ENCODE assay signal across 27 cellular contexts in genomic region chr12:4137441-4137840, GRCh38.
A peak's percentile ranks its signal among the peaks of the same experiment; 100 is the strongest.
DNase-seq lines count a peak whose midpoint lies in the region; ATAC-seq and TF ChIP-seq lines count a peak whose summit lies in the region.
"Had no signal": no experiment of that assay in that cellular context is flagged by ENCODE, and none has a peak within 500 bp of the region (broad histone marks: within the 10 kb centered on the region; RNA-seq: fewer than 3 reads in every experiment).

No MANE protein-coding gene starts in this region.

- H3K27ac Mint-ChIP-seq in activated CD4-positive, alpha-beta T cell treated with anti-CD3 and anti-CD28 coated beads for 36 hours, result peak overlapping the region; percentile 94
- H3K27ac Mint-ChIP-seq in WTC11, result 0 out of 2 replicates have a peak overlapping the region, but pooled peaks have one; percentile 4
- H3K27ac Mint-ChIP-seq in nephron, result peak overlapping the region; percentile 48 to 97 (median 90)

- no peaks in the 10 kb centered on the region for H3K79me2 ChIP-seq in OCI-LY7 (ENCODE audit: insufficient read depth, low read depth, low read length)

- H2AFZ ChIP-seq in OCI-LY7 (ENCODE audit: low read length), result no peak overlapping the region

- no peaks in the 10 kb centered on the region for H3K36me3 ChIP-seq in BLaER1 treated with 17β-estradiol and CSF1 and Interleukin-3, amounts not matched to agents 10 nM and 100 nM
- no peaks in the 10 kb centered on the region for H3K36me3 ChIP-seq in psoas muscle (ENCODE audit: insufficient read depth in 1 of 2, low read depth in 1 of 2)
- H3K36me3 ChIP-seq in OCI-LY7 (ENCODE audit: insufficient read depth, low read length), result no peaks in the 10 kb centered on the region
- H3K36me3 ChIP-seq: ascending aorta, cardiac muscle cell, colonic mucosa, esophagus muscularis mucosa, heart left ventricle, upper lobe of right lung had no signal

- no peak for DNase-seq in activated CD4-positive, alpha-beta T cell treated with anti-CD3 and anti-CD28 coated beads for 36 hours
- no peak for DNase-seq in activated CD4-positive, alpha-beta T cell treated with anti-CD3 and anti-CD28 coated beads for 1 hour
- DNase-seq in WTC11 (ENCODE audit: low spot score) (no peak), psoas muscle (no peak), OCI-LY7 (ENCODE audit: low spot score) (no peak)
- DNase-seq: activated naive CD4-positive, alpha-beta T cell; activated T-cell treated with anti-CD3 and anti-CD28 coated beads, Interleukin-2, amount 50 U/mL, for 1 hour; CD8-positive, alpha-beta memory T cell; colonic mucosa; foreskin keratinocyte; heart left ventricle; IMR-90; kidney; NCI-H446 treated with DMSO at 0.1 percent for 48 hours; NK-92 treated with Interleukin-12 subunit alpha and Interleukin-12 subunit beta, amount 100 ng/mL, for 24 hours; SHP77 treated with DMSO at 0.1 percent for 48 hours; stimulated activated CD4-positive, alpha-beta T cell treated with anti-CD3 and anti-CD28 coated beads, Interleukin-4, amount 100 ng/mL, for 24 hours; upper lobe of right lung had no signal

- no peaks in the 10 kb centered on the region for H3K27me3 Mint-ChIP-seq in activated CD4-positive, alpha-beta T cell treated with anti-CD3 and anti-CD28 coated beads for 36 hours
- H3K27me3 Mint-ChIP-seq in WTC11 (ENCODE audit: low read depth), result no peaks in the 10 kb centered on the region
- H3K27me3 Mint-ChIP-seq in nephron (ENCODE audit: low read depth), result peaks cover 12% of the 10 kb centered on the region
- H3K27me3 Mint-ChIP-seq: CD8-positive, alpha-beta memory T cell had no signal

- peaks cover 2% of the 10 kb centered on the region for H3K9me3 Mint-ChIP-seq in activated CD4-positive, alpha-beta T cell treated with anti-CD3 and anti-CD28 coated beads for 36 hours (ENCODE audit: low read depth)
- H3K9me3 Mint-ChIP-seq in WTC11, result no peaks in the 10 kb centered on the region
- no peaks in the 10 kb centered on the region for H3K9me3 Mint-ChIP-seq in nephron
- H3K9me3 Mint-ChIP-seq: CD8-positive, alpha-beta memory T cell; stimulated activated effector memory CD8-positive, alpha-beta T cell treated with anti-CD3 and anti-CD28 coated beads, Interleukin-12 subunit alpha, Interleukin-12 subunit beta, amount 100 ng/mL, for 72 hours had no signal

- no TSS peak for BruUV-seq in OCI-LY7 (replicated peaks; lab: Mats Ljungman, UMichigan)

- H3K27me3 ChIP-seq in BLaER1 treated with 17β-estradiol and CSF1 and Interleukin-3, amounts not matched to agents 10 nM and 100 nM, result no peaks in the 10 kb centered on the region
- H3K27me3 ChIP-seq in psoas muscle (ENCODE audit: insufficient read depth in 3 of 3, low read length in 2 of 3), result no peaks in the 10 kb centered on the region
- H3K27me3 ChIP-seq: ascending aorta, cardiac muscle cell, colonic mucosa, foreskin keratinocyte, upper lobe of right lung had no signal

- CTCF ChIA-PET in activated CD4-positive, alpha-beta T cell treated with anti-CD3 and anti-CD28 coated beads for 36 hours (lab: Charles Lee), result interaction anchor here (0.9 to 1.3 kb wide), 5 partner anchors 14 to 139 kb away, joined by 3 to 8 read pairs (median 5); no protein-coding TSS in a partner anchor
- CTCF ChIA-PET in WTC11 (lab: Charles Lee), result interaction anchor here (0.8 kb wide), 1 partner anchor 173 kb away, joined by 3 read pairs; no protein-coding TSS in a partner anchor
- CTCF ChIA-PET in OCI-LY7 (lab: Charles Lee; ENCODE audit: unreplicated experiment), result no interaction called here

- no peaks in the 10 kb centered on the region for H4K20me1 ChIP-seq in BLaER1 treated with 17β-estradiol and CSF1 and Interleukin-3, amounts not matched to agents 10 nM and 100 nM
- no peaks in the 10 kb centered on the region for H4K20me1 ChIP-seq in OCI-LY7 (ENCODE audit: insufficient read depth, low read length)

- H3K36me3 Mint-ChIP-seq in activated CD4-positive, alpha-beta T cell treated with anti-CD3 and anti-CD28 coated beads for 36 hours (ENCODE audit: low read depth), result peaks cover 5% of the 10 kb centered on the region
- peaks cover 8% of the 10 kb centered on the region; the same call in 1 of the 2 replicates for H3K36me3 Mint-ChIP-seq in WTC11
- no peaks in the 10 kb centered on the region for H3K36me3 Mint-ChIP-seq in nephron (ENCODE audit: low read depth)

- ATAC-seq in activated CD4-positive, alpha-beta T cell treated with anti-CD3 and anti-CD28 coated beads for 36 hours, result no peak
- no peak for ATAC-seq in WTC11
- no peak for ATAC-seq in psoas muscle
- ATAC-seq in GM18873 (IDR thresholded peaks at IDR 0.05; ENCODE audit: low FRiP score, unreplicated experiment), result no peak
- ATAC-seq: foreskin keratinocyte; heart left ventricle; sciatic nerve; stimulated activated effector memory CD8-positive, alpha-beta T cell treated with anti-CD3 and anti-CD28 coated beads, Interleukin-12 subunit alpha, Interleukin-12 subunit beta, amount 100 ng/mL, for 72 hours; upper lobe of right lung had no signal

- peak overlapping the region; percentile 68 to 93 (median 85); a peak in 20 of 22 replicates for H3K4me2 ChIP-seq in BLaER1 treated with 17β-estradiol and CSF1 and Interleukin-3, amounts not matched to agents 10 nM and 100 nM
- H3K4me2 ChIP-seq in OCI-LY7 (ENCODE audit: low read length), result no peak overlapping the region

- intact Hi-C loops in activated CD4-positive, alpha-beta T cell treated with anti-CD3 and anti-CD28 coated beads for 36 hours (cut with DNase I, micrococcal nuclease), result no loop called here
- intact Hi-C loops in psoas muscle (cut with DNase I) (no loop called here), OCI-LY7 (cut with micrococcal nuclease; ENCODE audit: unreplicated experiment) (no loop called here)

- no peak overlapping the region for H3K4me3 ChIP-seq in BLaER1 treated with 17β-estradiol and CSF1 and Interleukin-3, amounts not matched to agents 10 nM and 100 nM
- H3K4me3 ChIP-seq in psoas muscle (no peak overlapping the region), OCI-LY7 (ENCODE audit: low read depth, low read length, poor library complexity, severe bottlenecking) (no peak overlapping the region)
- H3K4me3 ChIP-seq: ascending aorta, cardiac muscle cell, colonic mucosa, esophagus muscularis mucosa, heart left ventricle, upper lobe of right lung had no signal

- no peak overlapping the region; a peak in 1 of 22 replicates for H3K9ac ChIP-seq in BLaER1 treated with 17β-estradiol and CSF1 and Interleukin-3, amounts not matched to agents 10 nM and 100 nM

- H3K27ac ChIP-seq in BLaER1 treated with 17β-estradiol and CSF1 and Interleukin-3, amounts not matched to agents 10 nM and 100 nM, result peak overlapping the region in 9 of 11 experiments; percentile 29 to 88 (median 84); a peak in 14 of 22 replicates
- no peak overlapping the region for H3K27ac ChIP-seq in psoas muscle
- H3K27ac ChIP-seq in OCI-LY7 (ENCODE audit: low read depth, low read length, poor library complexity, severe bottlenecking), result no peak overlapping the region
- H3K27ac ChIP-seq: 22Rv1, ascending aorta, cardiac muscle cell, colonic mucosa, esophagus muscularis mucosa, foreskin keratinocyte, upper lobe of right lung had no signal

- peaks cover 80 to 86% (median 82%) of the 10 kb centered on the region in 10 experiments for H3K4me1 ChIP-seq in BLaER1 treated with 17β-estradiol and CSF1 and Interleukin-3, amounts not matched to agents 10 nM and 100 nM
- no peaks in the 10 kb centered on the region for H3K4me1 ChIP-seq in psoas muscle
- peaks cover 6% of the 10 kb centered on the region for H3K4me1 ChIP-seq in OCI-LY7 (ENCODE audit: insufficient read depth, low read length, poor library complexity, severe bottlenecking)
- H3K4me1 ChIP-seq: ascending aorta, colonic mucosa, foreskin keratinocyte, upper lobe of right lung had no signal

- peaks cover 0 to 6% (median 0%) of the 10 kb centered on the region in 11 experiments; a peak in 4 of 22 replicates for H3K9me3 ChIP-seq in BLaER1 treated with 17β-estradiol and CSF1 and Interleukin-3, amounts not matched to agents 10 nM and 100 nM (replicated peaks in 1 of 11)
- H3K9me3 ChIP-seq in psoas muscle, result no peaks in the 10 kb centered on the region
- H3K9me3 ChIP-seq in OCI-LY7 (ENCODE audit: low read length), result no peaks in the 10 kb centered on the region
- H3K9me3 ChIP-seq: ascending aorta, colonic mucosa, esophagus muscularis mucosa, heart left ventricle, upper lobe of right lung had no signal

- H3K9me2 ChIP-seq in OCI-LY7 (ENCODE audit: insufficient read depth, low read length), result no peaks in the 10 kb centered on the region

- H3K4me3 Mint-ChIP-seq in activated CD4-positive, alpha-beta T cell treated with anti-CD3 and anti-CD28 coated beads for 36 hours, result no peak overlapping the region
- no peak overlapping the region for H3K4me3 Mint-ChIP-seq in WTC11
- peak overlapping the region in 1 of 3 experiments; percentile 11 for H3K4me3 Mint-ChIP-seq in nephron
- H3K4me3 Mint-ChIP-seq: CD8-positive, alpha-beta memory T cell had no signal

- 80 to 83% (median 83%) methylated on average over 5 of the region's 5 CpGs for WGBS in psoas muscle, 3 donors

- no peak for TF ChIP-seq CTCF in WTC11 (IDR thresholded peaks at IDR 0.05)
- no peak for TF ChIP-seq CTCF in nephron (IDR thresholded peaks at IDR 0.05; ENCODE audit: unreplicated experiment in 3 of 3)
- TF ChIP-seq CTCF in psoas muscle (IDR thresholded peaks at IDR 0.05), result no peak
- no peak for TF ChIP-seq CTCF in OCI-LY7 (conservative IDR thresholded peaks at IDR 0.05; ENCODE audit: low read length)

- peaks cover 73% of the 10 kb centered on the region for H3K4me1 Mint-ChIP-seq in activated CD4-positive, alpha-beta T cell treated with anti-CD3 and anti-CD28 coated beads for 36 hours
- H3K4me1 Mint-ChIP-seq in WTC11 (peaks cover 76% of the 10 kb centered on the region), nephron (peaks cover 68% of the 10 kb centered on the region)

- POLR2A ChIA-PET in activated CD4-positive, alpha-beta T cell treated with anti-CD3 and anti-CD28 coated beads for 36 hours (lab: Charles Lee), result no interaction called here
- POLR2A ChIA-PET in WTC11 (lab: Charles Lee) (interaction anchor here (0.8 to 1.0 kb wide), 3 partner anchors 19 to 135 kb away, joined by 3 to 4 read pairs (median 4); no protein-coding TSS in a partner anchor), OCI-LY7 (lab: Charles Lee) (no interaction called here)

TF ChIP-seq in WTC11, 78 proteins besides CTCF, POLR2A, EP300 and RAD21 (continues in another document):
- no peak for TF ChIP-seq TEAD4 (CRISPR knock-in tag; IDR thresholded peaks at IDR 0.05)
- TF ChIP-seq TCF7 (CRISPR knock-in tag; IDR thresholded peaks at IDR 0.05; ENCODE audit: low read depth), result no peak
- no peak for TF ChIP-seq FOXK1 (CRISPR knock-in tag; IDR thresholded peaks at IDR 0.05)
- TF ChIP-seq ZNF219 (CRISPR knock-in tag; IDR thresholded peaks at IDR 0.05; ENCODE audit: borderline replicate concordance), result no peak
- TF ChIP-seq NR3C1 (CRISPR knock-in tag; conservative IDR thresholded peaks at IDR 0.05; ENCODE audit: low read depth), result no peak
- no peak for TF ChIP-seq ZNF416 (CRISPR knock-in tag; IDR thresholded peaks at IDR 0.05)
- TF ChIP-seq GTF2I (CRISPR knock-in tag; conservative IDR thresholded peaks at IDR 0.05), result no peak

Comparison
In these comparisons a context has a peak if more than half of its experiments do, and no peak if none do; other contexts are left out.
1. H3K27ac Mint-ChIP-seq: peak in every context shown above with its lines; median percentile 94 in activated CD4-positive, alpha-beta T cell treated with anti-CD3 and anti-CD28 coated beads for 36 hours; 90 in nephron; 4 in WTC11.
2. H3K27ac ChIP-seq: peak in BLaER1 treated with 17β-estradiol and CSF1 and Interleukin-3, amounts not matched to agents 10 nM and 100 nM (9 of 11); none in psoas muscle (single experiment) and OCI-LY7 (single experiment).